Comparison of ENCODE assay signal across 1 cellular context in genomic region chr1:156420209-156421061, GRCh38.
TF ChIP-seq lines count a peak whose summit lies in the region.

No MANE protein-coding gene starts in this region.

TF ChIP-seq in K562, 482 proteins besides CTCF, POLR2A, EP300 and RAD21 (continued from another document and continues in another):
- TF ChIP-seq RBBP5 (IDR thresholded peaks at IDR 0.05; ENCODE audit: borderline replicate concordance, insufficient read depth, low read length, poor library complexity, severe bottlenecking) (peak; percentile 31), SIX5 (IDR thresholded peaks at IDR 0.05; ENCODE audit: borderline replicate concordance in 1 of 2, insufficient read depth in 1 of 2, low read depth in 1 of 2, low read length in 2 of 2) (no peak), ZNF780A (CRISPR knock-in tag; IDR thresholded peaks at IDR 0.05) (no peak), ZNF280A (IDR thresholded peaks at IDR 0.05; ENCODE audit: low read depth, partially characterized antibody) (no peak), CREB1 (IDR thresholded peaks at IDR 0.05) (no peak), CREB1 (CRISPR knock-in tag; IDR thresholded peaks at IDR 0.05) (peak; percentile 41; the same call in 1 of the 2 replicates), VEZF1 (CRISPR knock-in tag; IDR thresholded peaks at IDR 0.05) (peak; percentile 43; the same call in 1 of the 2 replicates), ARID1B (IDR thresholded peaks at IDR 0.05) (0 out of 2 replicates have a peak, but pooled peaks have one; percentile 17), SPI1 (IDR thresholded peaks at IDR 0.05; ENCODE audit: borderline replicate concordance, low read depth, low read length) (peak; percentile 35; the same call in 1 of the 2 replicates), ZFP36 (IDR thresholded peaks at IDR 0.05; ENCODE audit: low read depth, low read length, partially characterized antibody) (peak; percentile 96), RBM17 (IDR thresholded peaks at IDR 0.05; ENCODE audit: borderline replicate concordance, low read depth, low read length) (no peak), DPF2 (IDR thresholded peaks at IDR 0.05) (0 out of 2 replicates have a peak, but pooled peaks have one; percentile 26), RERE (CRISPR knock-in tag; IDR thresholded peaks at IDR 0.05; ENCODE audit: borderline replicate concordance) (peak; percentile 86; the same call in 1 of the 2 replicates), FOSL1 (tag; conservative IDR thresholded peaks at IDR 0.05) (peak; percentile 37; the same call in 1 of the 2 replicates), SMARCB1 (IDR thresholded peaks at IDR 0.05; ENCODE audit: insufficient read length, low read depth) (no peak), RBM22 (IDR thresholded peaks at IDR 0.05; ENCODE audit: low read depth, low read length, poor library complexity, severe bottlenecking) (no peak), AFF4 (CRISPR knock-in tag; IDR thresholded peaks at IDR 0.05) (0 out of 2 replicates have a peak, but pooled peaks have one; percentile 83), MAX (CRISPR knock-in tag; IDR thresholded peaks at IDR 0.05) (0 out of 2 replicates have a peak, but pooled peaks have one; percentile 17), TBL1XR1 (IDR thresholded peaks at IDR 0.05; ENCODE audit: low read length in 2 of 2) (0 out of 4 replicates have a peak, but pooled peaks of 1 of the 2 experiments have one; percentile 14), UBTF (IDR thresholded peaks at IDR 0.05; ENCODE audit: borderline replicate concordance in 1 of 2, low read depth in 2 of 2, low read length in 2 of 2) (0 out of 4 replicates have a peak, but pooled peaks of 1 of the 2 experiments have one; percentile 35), MGA (IDR thresholded peaks at IDR 0.05) (0 out of 2 replicates have a peak, but pooled peaks have one; percentile 37), ZNF75A (CRISPR knock-in tag; IDR thresholded peaks at IDR 0.05) (no peak), ZNF24 (IDR thresholded peaks at IDR 0.05) (no peak)
